Comparison of ENCODE assay signal across 8 cellular contexts in genomic region chr4:25367004-25367621, GRCh38. TPM values are rescaled to one million over a fixed set of nuclear protein-coding genes. Genes with fewer than 3 reads are reported as not detected.
DNase-seq lines count a peak whose midpoint lies in the region; ATAC-seq and TF ChIP-seq lines count a peak whose summit lies in the region.

No MANE protein-coding gene starts in this region.

- no peak overlapping the region for H3K4me3 ChIP-seq in mucosa of descending colon

- no peaks in the 10 kb centered on the region for H3K36me3 ChIP-seq in mucosa of descending colon (ENCODE audit: low read depth)

- H3K9me3 Mint-ChIP-seq in T-helper 2 cell treated with Interferon-gamma antibody and Interleukin-4, amounts not matched to agents 5 μg/mL and 100 μg/mL, for 36 hours: no peaks in the 10 kb centered on the region

- H3K4me1 ChIP-seq in mucosa of descending colon (ENCODE audit: low read depth): no peaks in the 10 kb centered on the region

- H3K4me1 Mint-ChIP-seq in T-helper 2 cell treated with Interferon-gamma antibody and Interleukin-4, amounts not matched to agents 5 μg/mL and 100 μg/mL, for 36 hours (ENCODE audit: low read depth): no peaks in the 10 kb centered on the region

- ATAC-seq in mucosa of descending colon: no peak
- no peak for ATAC-seq in GM21360 (IDR thresholded peaks at IDR 0.05; ENCODE audit: unreplicated experiment)

- intact Hi-C loops in mucosa of descending colon (cut with DNase I, micrococcal nuclease): no loop called here

- no peaks in the 10 kb centered on the region for H3K9me3 ChIP-seq in mucosa of descending colon

- DNase-seq in NCI-H2171 treated with DMSO at 0.1 percent for 48 hours (lab: John Stamatoyannopoulos, UW) (peak; percentile 2), NCI-H2171 (lab: John Stamatoyannopoulos, UW) (no peak), NCI-H1694 (lab: John Stamatoyannopoulos, UW) (peak; percentile 54), cerebellar cortex (ENCODE audit: low spot score) (peak; percentile 34), mucosa of descending colon (peak in 1 of 3 donors; percentile 30), hepatic stellate cell (ENCODE audit: low spot score) (no peak)
- DNase-seq in T-helper 2 cell treated with Interferon-gamma antibody and Interleukin-4, amounts not matched to agents 5 μg/mL and 100 μg/mL, for 36 hours (ENCODE audit: low spot score): no peak

- H3K27me3 Mint-ChIP-seq in T-helper 2 cell treated with Interferon-gamma antibody and Interleukin-4, amounts not matched to agents 5 μg/mL and 100 μg/mL, for 36 hours (ENCODE audit: low read depth): no peaks in the 10 kb centered on the region

- H3K36me3 Mint-ChIP-seq in T-helper 2 cell treated with Interferon-gamma antibody and Interleukin-4, amounts not matched to agents 5 μg/mL and 100 μg/mL, for 36 hours (ENCODE audit: low read depth): peaks cover 10% of the 10 kb centered on the region

- no peak overlapping the region for H3K27ac Mint-ChIP-seq in T-helper 2 cell treated with Interferon-gamma antibody and Interleukin-4, amounts not matched to agents 5 μg/mL and 100 μg/mL, for 36 hours

- peak; percentile 19 for TF ChIP-seq CTCF in mucosa of descending colon (IDR thresholded peaks at IDR 0.05)

- no peak overlapping the region for H3K4me3 Mint-ChIP-seq in T-helper 2 cell treated with Interferon-gamma antibody and Interleukin-4, amounts not matched to agents 5 μg/mL and 100 μg/mL, for 36 hours

RNA-seq across cellular contexts. Expression of gene ANAPC4, which starts 9.9 kb away (rescaled TPM):
- 10 to 100 TPM; 29.6 to 32.9 (median 32.4) TPM for total RNA-seq in mucosa of descending colon

RNA-seq across cellular contexts. Expression of gene ZCCHC4, which starts 54.5 kb away (rescaled TPM):
- total RNA-seq in mucosa of descending colon: 10 to 100 TPM in 1 of 3 donors, 1 to 10 TPM in 2; 6.0 to 12.6 (median 9.2) TPM

Comparison
In these comparisons a context has a peak if more than half of its experiments do, and no peak if none do; other contexts are left out.
1. DNase-seq: peak in NCI-H2171 treated with DMSO at 0.1 percent for 48 hours (single experiment), NCI-H1694 (single experiment) and cerebellar cortex (single experiment); none in NCI-H2171 (single experiment), hepatic stellate cell (single experiment) and T-helper 2 cell treated with Interferon-gamma antibody and Interleukin-4, amounts not matched to agents 5 μg/mL and 100 μg/mL, for 36 hours (single experiment).